ENCODE assay signal across 21 cellular contexts in genomic region chr14:64685364-64686130, GRCh38. TPM values are rescaled to one million over a fixed set of nuclear protein-coding genes. Genes with fewer than 3 reads are reported as not detected.
DNase-seq lines count a peak whose midpoint lies in the region; ATAC-seq and TF ChIP-seq lines count a peak whose summit lies in the region.
"Had no signal": no experiment of that assay in that cellular context is flagged by ENCODE, and none has a peak within 500 bp of the region (broad histone marks: within the 10 kb centered on the region; RNA-seq: fewer than 3 reads in every experiment).

No MANE protein-coding gene starts in this region.

- 0 out of 2 replicates have a peak, but pooled peaks cover 4% of the 10 kb centered on the region for H3F3A ChIP-seq in GM23338 (replicated peaks; ENCODE audit: low read depth)

- TF ChIP-seq CTCF in GM23338 (conservative IDR thresholded peaks at IDR 0.05; ENCODE audit: low read depth in 2 of 2) (no peak), osteocyte (IDR thresholded peaks at IDR 0.05) (no peak)

- DNase-seq in GM23338 (ENCODE audit: low spot score) (no peak), NCI-H1694 treated with DMSO at 0.1 percent for 48 hours (lab: John Stamatoyannopoulos, UW) (peak; percentile 82), caudate nucleus (lab: John Stamatoyannopoulos, UW) (peak in 8 of 61 donors; percentile 11 to 30 (median 24)), osteocyte (ENCODE audit: extremely low spot score, unreplicated experiment) (no peak), germinal center (ENCODE audit: low spot score) (no peak), foreskin melanocyte (no peak)
- DNase-seq: activated naive CD8-positive, alpha-beta T cell treated with anti-CD3 and anti-CD28 coated beads for 36 hours; AML-193; Caco-2; left ventricle myocardium superior; NCI-H1105 treated with DMSO at 0.1 percent for 48 hours; NCI-H345; Right ventricle myocardium superior; stimulated activated CD4-positive, alpha-beta T cell treated with anti-CD3 and anti-CD28 coated beads, Interleukin-1b, Interleukin-23, amount 100 ng/mL, for 48 hours; T-helper 2 cell had no signal

- H3K36me3 ChIP-seq in GM23338 (ENCODE audit: insufficient read depth): no peaks in the 10 kb centered on the region
- H3K36me3 ChIP-seq: breast epithelium had no signal

- H3K27ac Mint-ChIP-seq in GM23338 (no peak overlapping the region), osteocyte (ENCODE audit: unreplicated experiment) (peak overlapping the region; percentile 54)
- H3K27ac Mint-ChIP-seq: activated naive CD8-positive, alpha-beta T cell treated with anti-CD3 and anti-CD28 coated beads for 36 hours had no signal

- H3K79me2 ChIP-seq in GM23338 (replicated peaks; ENCODE audit: insufficient read depth): no peaks in the 10 kb centered on the region
- H3K79me2 ChIP-seq: parathyroid adenoma had no signal

- H3K4me1 Mint-ChIP-seq in GM23338 (peaks cover 37% of the 10 kb centered on the region), osteocyte (ENCODE audit: unreplicated experiment) (peaks cover 45% of the 10 kb centered on the region)
- H3K4me1 Mint-ChIP-seq: activated naive CD8-positive, alpha-beta T cell treated with anti-CD3 and anti-CD28 coated beads for 36 hours had no signal

- H3K27me3 Mint-ChIP-seq in GM23338 (ENCODE audit: insufficient read depth, low read depth, poor library complexity) (peaks cover 19% of the 10 kb centered on the region), osteocyte (ENCODE audit: unreplicated experiment) (no peaks in the 10 kb centered on the region)

- ATAC-seq in GM23338 (peak; percentile 19; the same call in 2 of the 3 replicates), HG02763 (IDR thresholded peaks at IDR 0.05; ENCODE audit: unreplicated experiment) (no peak), HG03175 (IDR thresholded peaks at IDR 0.05; ENCODE audit: unreplicated experiment) (no peak)
- ATAC-seq: HCT116, left ventricle myocardium superior had no signal

- H3K4me3 Mint-ChIP-seq in GM23338 (no peak overlapping the region), osteocyte (ENCODE audit: unreplicated experiment) (no peak overlapping the region)
- H3K4me3 Mint-ChIP-seq: activated naive CD8-positive, alpha-beta T cell treated with anti-CD3 and anti-CD28 coated beads for 36 hours had no signal

- 0 out of 2 replicates have a peak overlapping the region, but pooled peaks have one; percentile 43 for H2AFZ ChIP-seq in GM23338
- H2AFZ ChIP-seq: parathyroid adenoma had no signal

- no peak overlapping the region for H3K4me3 ChIP-seq in GM23338
- H3K4me3 ChIP-seq: breast epithelium had no signal

- peaks cover 4% of the 10 kb centered on the region; the same call in 1 of the 2 replicates for H3K4me1 ChIP-seq in GM23338 (ENCODE audit: insufficient read depth)
- H3K4me1 ChIP-seq: breast epithelium had no signal

- H4K20me1 ChIP-seq in GM23338 (replicated peaks; ENCODE audit: insufficient read depth): no peaks in the 10 kb centered on the region

- no peaks in the 10 kb centered on the region; the same call in 2 of the 3 replicates for H3K9me3 Mint-ChIP-seq in GM23338
- H3K9me3 Mint-ChIP-seq in osteocyte (ENCODE audit: unreplicated experiment): no peaks in the 10 kb centered on the region
- H3K9me3 Mint-ChIP-seq: activated naive CD8-positive, alpha-beta T cell treated with anti-CD3 and anti-CD28 coated beads for 36 hours had no signal

- no peak overlapping the region for H3K4me2 ChIP-seq in GM23338
- H3K4me2 ChIP-seq: KMS-11 had no signal

- H3K27ac ChIP-seq in GM23338 (ENCODE audit: low read depth) (no peak overlapping the region), caudate nucleus (ENCODE audit: low read depth, low read length) (peak overlapping the region; percentile 19)
- H3K27ac ChIP-seq: breast epithelium, KMS-11, parathyroid adenoma had no signal

- H3K27me3 ChIP-seq in GM23338 (ENCODE audit: insufficient read depth): peaks cover 22% of the 10 kb centered on the region; the same call in 1 of the 2 replicates
- H3K27me3 ChIP-seq: breast epithelium had no signal

- H3K9me2 ChIP-seq in GM23338 (ENCODE audit: insufficient read depth): no peaks in the 10 kb centered on the region

- no peaks in the 10 kb centered on the region for H3K36me3 Mint-ChIP-seq in GM23338 (ENCODE audit: low read depth)
- no peaks in the 10 kb centered on the region for H3K36me3 Mint-ChIP-seq in osteocyte (ENCODE audit: unreplicated experiment)
- H3K36me3 Mint-ChIP-seq: activated naive CD8-positive, alpha-beta T cell treated with anti-CD3 and anti-CD28 coated beads for 36 hours had no signal

TF ChIP-seq in GM23338, 12 proteins besides CTCF, POLR2A, EP300 and RAD21 (continues in another document):
- no peak for TF ChIP-seq ETS1 (IDR thresholded peaks at IDR 0.05)
- TF ChIP-seq REST (IDR thresholded peaks at IDR 0.05; ENCODE audit: unreplicated experiment): no peak
- no peak for TF ChIP-seq ZNF331 (CRISPR knock-in tag; IDR thresholded peaks at IDR 0.05; ENCODE audit: low read depth)
- TF ChIP-seq STAT1 (IDR thresholded peaks at IDR 0.05; ENCODE audit: unreplicated experiment): no peak
- no peak for TF ChIP-seq EZH2phosphoT487 (IDR thresholded peaks at IDR 0.05; ENCODE audit: unreplicated experiment)
- TF ChIP-seq EZH2 (IDR thresholded peaks at IDR 0.05; ENCODE audit: low read depth, unreplicated experiment): no peak
- TF ChIP-seq JUNB (IDR thresholded peaks at IDR 0.05; ENCODE audit: unreplicated experiment): no peak
- no peak for TF ChIP-seq ZNF114 (CRISPR knock-in tag; IDR thresholded peaks at IDR 0.05)
- no peak for TF ChIP-seq POLR2AphosphoS5 (IDR thresholded peaks at IDR 0.05; ENCODE audit: low read depth)

RNA-seq across cellular contexts. Expression of gene PLEKHG3, which starts 18.7 kb away (rescaled TPM):
- 83.1 and 83.9 TPM in 2 replicates for total RNA-seq in GM23338 (2014; rRNA removed; shearing (Covaris generic))
- 23.0 and 30.8 TPM in 2 replicates for polyA plus RNA-seq in GM23338 (2016; fragmentation: Nextera tagmentation; extraction: Ambion mirVana)
- total RNA-seq in osteocyte: 96.3 and 98.3 TPM in 2 replicates
